ENCODE assay signal across 17 cellular contexts in genomic region chr18:76708036-76708726, GRCh38.
DNase-seq lines count a peak whose midpoint lies in the region; ATAC-seq and TF ChIP-seq lines count a peak whose summit lies in the region.
"Had no signal": no experiment of that assay in that cellular context is flagged by ENCODE, and none has a peak within 500 bp of the region (broad histone marks: within the 10 kb centered on the region; RNA-seq: fewer than 3 reads in every experiment).

No MANE protein-coding gene starts in this region.

- peaks cover 7% of the 10 kb centered on the region for H3K4me1 Mint-ChIP-seq in stimulated activated naive CD8-positive, alpha-beta T cell treated with anti-CD3 and anti-CD28 coated beads, Interleukin-15, amount 100 ng/mL, for 72 hours
- no peaks in the 10 kb centered on the region for H3K4me1 Mint-ChIP-seq in progenitor cell of endocrine pancreas (ENCODE audit: low read depth)

- no peaks in the 10 kb centered on the region for H3K9me3 Mint-ChIP-seq in stimulated activated naive CD8-positive, alpha-beta T cell treated with anti-CD3 and anti-CD28 coated beads, Interleukin-15, amount 100 ng/mL, for 72 hours
- no peaks in the 10 kb centered on the region for H3K9me3 Mint-ChIP-seq in progenitor cell of endocrine pancreas (ENCODE audit: low read depth)
- H3K9me3 Mint-ChIP-seq: CD8-positive, alpha-beta memory T cell; HFFc6 had no signal

- H3K27ac Mint-ChIP-seq in stimulated activated naive CD8-positive, alpha-beta T cell treated with anti-CD3 and anti-CD28 coated beads, Interleukin-15, amount 100 ng/mL, for 72 hours, result peak overlapping the region in 1 of 2 donors; percentile 85
- peak overlapping the region; percentile 46 for H3K27ac Mint-ChIP-seq in progenitor cell of endocrine pancreas
- H3K27ac Mint-ChIP-seq: CD8-positive, alpha-beta memory T cell; HFFc6 had no signal

- no peak for TF ChIP-seq POLR2A in Peyer's patch (IDR thresholded peaks at IDR 0.05)

- H3K27ac ChIP-seq in Peyer's patch, result no peak overlapping the region

- no peak for DNase-seq in stimulated activated naive CD8-positive, alpha-beta T cell treated with anti-CD3 and anti-CD28 coated beads, Interleukin-15, amount 100 ng/mL, for 72 hours
- no peak for DNase-seq in stimulated activated naive CD8-positive, alpha-beta T cell treated with anti-CD3 and anti-CD28 coated beads, Interleukin-15, Interleukin-2, amounts not matched to agents 100 U/mL and 50 U/mL, for 24 hours
- DNase-seq in left kidney (ENCODE audit: low read depth, low spot score) (peak; percentile 64), progenitor cell of endocrine pancreas (ENCODE audit: low spot score, unreplicated experiment) (no peak), C1 segment of cervical spinal cord (lab: John Stamatoyannopoulos, UW) (no peak), Peyer's patch (no peak), NCI-H82 (lab: John Stamatoyannopoulos, UW) (no peak)
- DNase-seq: BE2C; CD8-positive, alpha-beta memory T cell; GOT3; HFFc6; KBM-7; NCI-H1092 treated with DMSO at 0.1 percent for 48 hours; NCI-H1694; NCI-H2171 treated with DMSO at 0.1 percent for 48 hours; NCI-H524 treated with DMSO at 0.1 percent for 48 hours; NK-92 treated with Interleukin-12 subunit alpha and Interleukin-12 subunit beta, amount 100 ng/mL, for 24 hours had no signal

- no peak for TF ChIP-seq CTCF in progenitor cell of endocrine pancreas (IDR thresholded peaks at IDR 0.05; ENCODE audit: unreplicated experiment)
- no peak for TF ChIP-seq CTCF in Peyer's patch (IDR thresholded peaks at IDR 0.05)

- no peaks in the 10 kb centered on the region for H3K36me3 ChIP-seq in Peyer's patch
- H3K36me3 ChIP-seq: BE2C had no signal

- no peak overlapping the region for H3K4me3 ChIP-seq in Peyer's patch

- H3K9me3 ChIP-seq in Peyer's patch, result no peaks in the 10 kb centered on the region
- H3K9me3 ChIP-seq: BE2C had no signal

- ATAC-seq in stimulated activated naive CD8-positive, alpha-beta T cell treated with anti-CD3 and anti-CD28 coated beads, Interleukin-15, amount 100 ng/mL, for 72 hours, result peak; percentile 24
- no peak for ATAC-seq in stimulated activated naive CD8-positive, alpha-beta T cell treated with anti-CD3 and anti-CD28 coated beads, Interleukin-15, Interleukin-2, amounts not matched to agents 100 U/mL and 50 U/mL, for 24 hours

- no peaks in the 10 kb centered on the region for H3K27me3 ChIP-seq in Peyer's patch
- H3K27me3 ChIP-seq: BE2C had no signal

- H3K4me1 ChIP-seq in Peyer's patch, result no peaks in the 10 kb centered on the region
- H3K4me1 ChIP-seq: BE2C had no signal

- H3K4me3 Mint-ChIP-seq in stimulated activated naive CD8-positive, alpha-beta T cell treated with anti-CD3 and anti-CD28 coated beads, Interleukin-15, amount 100 ng/mL, for 72 hours, result no peak overlapping the region
- no peak overlapping the region for H3K4me3 Mint-ChIP-seq in progenitor cell of endocrine pancreas (ENCODE audit: low read depth)
- H3K4me3 Mint-ChIP-seq: CD8-positive, alpha-beta memory T cell; HFFc6 had no signal

- H3K36me3 Mint-ChIP-seq in progenitor cell of endocrine pancreas (ENCODE audit: insufficient read depth), result no peaks in the 10 kb centered on the region
- H3K36me3 Mint-ChIP-seq: CD8-positive, alpha-beta memory T cell had no signal

- peaks cover 32% of the 10 kb centered on the region for H3K27me3 Mint-ChIP-seq in stimulated activated naive CD8-positive, alpha-beta T cell treated with anti-CD3 and anti-CD28 coated beads, Interleukin-15, amount 100 ng/mL, for 72 hours
- peaks cover 5% of the 10 kb centered on the region for H3K27me3 Mint-ChIP-seq in progenitor cell of endocrine pancreas
